In the genomic region with DNA sequence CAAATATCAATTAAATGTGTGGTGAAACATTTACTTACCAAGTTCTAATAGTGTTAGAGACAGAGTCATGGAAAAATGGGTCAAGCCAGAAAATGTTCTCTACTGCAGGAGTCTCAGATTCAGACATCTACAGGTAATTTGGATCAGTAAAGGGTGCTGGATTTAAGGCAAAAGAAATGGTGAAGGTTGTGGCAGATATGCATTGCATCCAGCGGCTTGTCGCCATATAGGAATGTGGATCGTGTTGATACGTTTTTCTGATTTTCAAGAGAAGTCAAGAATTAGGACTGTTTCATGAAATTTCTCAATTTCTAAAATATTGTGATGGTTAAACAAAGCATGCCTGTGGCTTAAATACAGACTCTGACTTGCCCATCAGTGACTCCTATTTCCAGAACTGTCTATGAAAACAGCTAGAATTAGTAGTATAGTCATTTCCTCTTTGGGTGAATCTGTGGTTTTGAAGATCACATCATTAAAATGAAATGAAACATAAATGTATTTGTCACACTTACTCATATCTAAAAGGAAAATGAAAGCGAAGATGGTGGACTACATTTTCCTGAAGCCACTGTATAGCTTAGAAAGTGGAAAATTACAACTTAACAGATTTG, we compare ENCODE assay signal across 8 cellular contexts.
DNase-seq lines count a peak whose midpoint lies in the region; ATAC-seq lines count a peak whose summit lies in the region.
"Had no signal": no experiment of that assay in that cellular context is flagged by ENCODE, and none has a peak within 500 bp of the region (broad histone marks: within the 10 kb centered on the region; RNA-seq: fewer than 3 reads in every experiment).

No MANE protein-coding gene starts in this region.

- no peaks in the 10 kb centered on the region for H3K9me3 Mint-ChIP-seq in naive thymus-derived CD8-positive, alpha-beta T cell

- no peaks in the 10 kb centered on the region for H3K36me3 Mint-ChIP-seq in naive thymus-derived CD8-positive, alpha-beta T cell
- H3K36me3 Mint-ChIP-seq: naive B cell had no signal

- H3K4me3 Mint-ChIP-seq in naive thymus-derived CD8-positive, alpha-beta T cell = no peak overlapping the region
- H3K4me3 Mint-ChIP-seq: naive B cell had no signal

- peak; percentile 90 for ATAC-seq in GM19025 (IDR thresholded peaks at IDR 0.05; ENCODE audit: low read depth, unreplicated experiment)
- peak; percentile 96 for ATAC-seq in HG02884 (IDR thresholded peaks at IDR 0.05; ENCODE audit: unreplicated experiment)
- ATAC-seq in naive thymus-derived CD8-positive, alpha-beta T cell = no peak

- H3K27ac Mint-ChIP-seq in naive thymus-derived CD8-positive, alpha-beta T cell = no peak overlapping the region
- H3K27ac Mint-ChIP-seq: naive B cell had no signal

- H3K4me1 Mint-ChIP-seq in naive thymus-derived CD8-positive, alpha-beta T cell = no peaks in the 10 kb centered on the region
- H3K4me1 Mint-ChIP-seq: naive B cell had no signal

- no peaks in the 10 kb centered on the region for H3K27me3 Mint-ChIP-seq in naive thymus-derived CD8-positive, alpha-beta T cell
- H3K27me3 Mint-ChIP-seq: naive B cell had no signal

- POLR2A ChIA-PET in naive thymus-derived CD8-positive, alpha-beta T cell (lab: Charles Lee) = no interaction called here

- DNase-seq in RPMI7951 (ENCODE audit: low read depth) (peak; percentile 93), non-pigmented ciliary epithelial cell (ENCODE audit: low read depth) (peak; percentile 92), pons (ENCODE audit: low spot score) (no peak)
- no peak for DNase-seq in naive thymus-derived CD8-positive, alpha-beta T cell
- no peak for DNase-seq in activated CD4-positive, alpha-beta T cell treated with anti-CD3 and anti-CD28 coated beads for 4 hours
- DNase-seq: naive B cell had no signal

Comparison
In these comparisons a context has a peak if more than half of its experiments do, and no peak if none do; other contexts are left out.
1. ATAC-seq: peak in GM19025 (single experiment) and HG02884 (single experiment); none in naive thymus-derived CD8-positive, alpha-beta T cell (0 of 2).
2. DNase-seq: peak in RPMI7951 (single experiment) and non-pigmented ciliary epithelial cell (single experiment); none in naive thymus-derived CD8-positive, alpha-beta T cell (0 of 10), activated CD4-positive, alpha-beta T cell treated with anti-CD3 and anti-CD28 coated beads for 4 hours (0 of 2) and pons (single experiment).